In the genomic region with DNA sequence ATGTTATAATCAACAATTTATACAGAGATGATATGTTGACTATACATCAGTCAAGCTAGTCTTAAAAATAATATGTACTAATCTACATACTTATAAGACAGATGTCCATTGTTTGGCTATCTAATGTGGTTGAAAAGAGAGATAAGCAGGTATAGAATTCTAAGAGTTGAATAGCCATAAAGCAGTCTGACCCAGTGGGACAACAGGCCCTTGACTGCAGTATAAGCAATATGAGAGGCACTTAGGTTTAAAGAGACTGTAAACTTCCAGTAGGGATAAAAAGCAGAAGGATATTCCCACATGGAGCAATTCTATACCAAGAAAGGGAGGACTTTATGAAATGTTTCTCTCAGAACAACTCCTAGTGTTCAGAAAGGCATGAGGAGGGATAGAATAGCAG, we compare ENCODE assay signal across 1 cellular context.
TF ChIP-seq lines count a peak whose summit lies in the region.

No MANE protein-coding gene starts in this region.

TF ChIP-seq in K562, 482 proteins besides CTCF, POLR2A, EP300 and RAD21 (continued from another document):
- TF ChIP-seq, protein P1, sequence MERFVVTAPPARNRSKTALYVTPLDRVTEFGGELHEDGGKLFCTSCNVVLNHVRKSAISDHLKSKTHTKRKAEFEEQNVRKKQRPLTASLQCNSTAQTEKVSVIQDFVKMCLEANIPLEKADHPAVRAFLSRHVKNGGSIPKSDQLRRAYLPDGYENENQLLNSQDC (CRISPR knock-in tag; IDR thresholded peaks at IDR 0.05) = no peak
- no peak for TF ChIP-seq MEF2D (tag; conservative IDR thresholded peaks at IDR 0.05; ENCODE audit: low read depth)
- TF ChIP-seq, protein P2, sequence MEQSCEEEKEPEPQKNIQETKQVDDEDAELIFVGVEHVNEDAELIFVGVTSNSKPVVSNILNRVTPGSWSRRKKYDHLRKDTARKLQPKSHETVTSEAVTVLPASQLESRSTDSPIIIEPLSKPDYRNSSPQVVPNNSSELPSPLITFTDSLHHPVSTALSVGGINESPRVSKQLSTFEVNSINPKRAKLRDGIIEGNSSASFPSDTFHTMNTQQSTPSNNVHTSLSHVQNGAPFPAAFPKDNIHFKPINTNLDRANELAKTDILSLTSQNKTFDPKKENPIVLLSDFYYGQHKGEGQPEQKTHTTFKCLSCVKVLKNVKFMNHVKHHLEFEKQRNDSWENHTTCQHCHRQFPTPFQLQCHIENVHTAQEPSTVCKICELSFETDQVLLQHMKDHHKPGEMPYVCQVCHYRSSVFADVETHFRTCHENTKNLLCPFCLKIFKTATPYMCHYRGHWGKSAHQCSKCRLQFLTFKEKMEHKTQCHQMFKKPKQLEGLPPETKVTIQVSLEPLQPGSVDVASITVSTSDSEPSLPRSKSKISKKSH (CRISPR knock-in tag; IDR thresholded peaks at IDR 0.05) = no peak
- TF ChIP-seq CBX3 (IDR thresholded peaks at IDR 0.05; ENCODE audit: borderline replicate concordance in 1 of 2, low read length in 2 of 2) = no peak
- TF ChIP-seq, protein P3, sequence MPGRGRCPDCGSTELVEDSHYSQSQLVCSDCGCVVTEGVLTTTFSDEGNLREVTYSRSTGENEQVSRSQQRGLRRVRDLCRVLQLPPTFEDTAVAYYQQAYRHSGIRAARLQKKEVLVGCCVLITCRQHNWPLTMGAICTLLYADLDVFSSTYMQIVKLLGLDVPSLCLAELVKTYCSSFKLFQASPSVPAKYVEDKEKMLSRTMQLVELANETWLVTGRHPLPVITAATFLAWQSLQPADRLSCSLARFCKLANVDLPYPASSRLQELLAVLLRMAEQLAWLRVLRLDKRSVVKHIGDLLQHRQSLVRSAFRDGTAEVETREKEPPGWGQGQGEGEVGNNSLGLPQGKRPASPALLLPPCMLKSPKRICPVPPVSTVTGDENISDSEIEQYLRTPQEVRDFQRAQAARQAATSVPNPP (IDR thresholded peaks at IDR 0.05; ENCODE audit: borderline replicate concordance, insufficient read depth, insufficient read length) = no peak
- TF ChIP-seq, protein P4, sequence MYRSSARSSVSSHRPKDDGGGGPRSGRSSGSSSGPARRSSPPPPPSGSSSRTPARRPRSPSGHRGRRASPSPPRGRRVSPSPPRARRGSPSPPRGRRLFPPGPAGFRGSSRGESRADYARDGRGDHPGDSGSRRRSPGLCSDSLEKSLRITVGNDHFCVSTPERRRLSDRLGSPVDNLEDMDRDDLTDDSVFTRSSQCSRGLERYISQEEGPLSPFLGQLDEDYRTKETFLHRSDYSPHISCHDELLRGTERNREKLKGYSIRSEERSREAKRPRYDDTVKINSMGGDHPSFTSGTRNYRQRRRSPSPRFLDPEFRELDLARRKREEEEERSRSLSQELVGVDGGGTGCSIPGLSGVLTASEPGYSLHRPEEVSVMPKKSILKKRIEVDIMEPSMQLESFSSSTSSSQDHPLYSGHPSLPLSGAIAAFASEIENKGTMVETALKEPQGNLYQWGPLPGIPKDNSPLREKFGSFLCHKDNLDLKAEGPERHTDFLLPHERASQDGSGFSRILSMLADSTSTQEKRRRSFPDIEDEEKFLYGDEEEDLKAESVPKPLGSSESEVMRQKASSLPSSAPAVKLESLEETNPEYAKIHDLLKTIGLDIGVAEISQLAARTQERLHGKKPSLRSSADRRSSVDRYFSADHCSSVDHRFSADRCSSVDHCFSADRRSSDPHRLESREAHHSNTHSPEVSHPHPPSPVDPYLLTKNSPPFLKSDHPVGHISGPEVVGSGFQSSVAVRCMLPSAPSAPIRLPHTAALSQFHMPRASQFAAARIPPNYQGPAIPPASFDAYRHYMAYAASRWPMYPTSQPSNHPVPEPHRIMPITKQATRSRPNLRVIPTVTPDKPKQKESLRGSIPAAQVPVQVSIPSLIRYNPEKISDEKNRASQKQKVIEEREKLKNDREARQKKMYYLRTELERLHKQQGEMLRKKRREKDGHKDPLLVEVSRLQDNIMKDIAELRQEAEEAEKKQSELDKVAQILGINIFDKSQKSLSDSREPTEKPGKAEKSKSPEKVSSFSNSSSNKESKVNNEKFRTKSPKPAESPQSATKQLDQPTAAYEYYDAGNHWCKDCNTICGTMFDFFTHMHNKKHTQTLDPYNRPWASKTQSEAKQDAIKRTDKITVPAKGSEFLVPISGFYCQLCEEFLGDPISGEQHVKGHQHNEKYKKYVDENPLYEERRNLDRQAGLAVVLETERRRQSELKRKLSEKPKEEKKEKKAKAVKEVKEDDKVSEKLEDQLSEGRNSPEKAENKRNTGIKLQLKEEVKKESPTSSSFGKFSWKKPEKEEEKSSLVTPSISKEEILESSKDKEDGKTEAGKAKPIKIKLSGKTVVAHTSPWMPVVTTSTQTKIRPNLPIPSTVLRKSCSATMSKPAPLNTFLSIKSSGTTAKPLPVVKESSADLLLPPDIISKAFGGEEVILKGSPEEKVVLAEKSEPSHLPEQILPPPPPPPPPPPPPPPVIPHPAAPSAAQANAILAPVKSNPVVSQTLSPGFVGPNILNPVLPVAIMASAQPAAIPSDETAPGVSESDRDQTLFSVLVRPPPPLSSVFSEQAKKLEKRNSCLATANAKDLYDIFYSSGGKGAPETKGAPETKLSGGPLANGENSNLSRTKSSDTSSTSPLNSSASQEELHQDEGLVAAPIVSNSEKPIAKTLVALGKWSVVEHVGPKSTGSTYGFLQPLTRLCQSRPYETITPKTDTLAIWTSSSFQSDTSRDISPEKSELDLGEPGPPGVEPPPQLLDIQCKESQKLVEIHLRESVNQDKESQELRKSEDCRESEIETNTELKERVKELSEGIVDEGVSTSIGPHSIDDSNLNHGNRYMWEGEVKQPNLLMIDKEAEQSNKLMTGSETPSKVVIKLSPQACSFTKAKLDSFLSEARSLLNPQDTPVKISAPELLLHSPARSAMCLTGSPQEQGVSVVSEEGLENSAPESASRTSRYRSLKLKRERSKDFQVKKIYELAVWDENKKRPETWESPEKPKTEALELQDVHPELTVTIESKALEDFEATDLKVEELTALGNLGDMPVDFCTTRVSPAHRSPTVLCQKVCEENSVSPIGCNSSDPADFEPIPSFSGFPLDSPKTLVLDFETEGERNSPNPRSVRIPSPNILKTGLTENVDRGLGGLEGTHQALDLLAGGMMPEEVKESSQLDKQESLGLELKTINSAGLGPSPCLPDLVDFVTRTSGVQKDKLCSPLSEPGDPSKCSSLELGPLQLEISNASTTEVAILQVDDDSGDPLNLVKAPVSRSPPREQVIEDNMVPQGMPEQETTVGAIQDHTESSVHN (IDR thresholded peaks at IDR 0.05; ENCODE audit: borderline replicate concordance in 1 of 2, low read depth in 1 of 2) = no peak
TF ChIP-seq in K562: peak in this region for 0.
